ENCODE assay signal across 16 cellular contexts in the genomic region with DNA sequence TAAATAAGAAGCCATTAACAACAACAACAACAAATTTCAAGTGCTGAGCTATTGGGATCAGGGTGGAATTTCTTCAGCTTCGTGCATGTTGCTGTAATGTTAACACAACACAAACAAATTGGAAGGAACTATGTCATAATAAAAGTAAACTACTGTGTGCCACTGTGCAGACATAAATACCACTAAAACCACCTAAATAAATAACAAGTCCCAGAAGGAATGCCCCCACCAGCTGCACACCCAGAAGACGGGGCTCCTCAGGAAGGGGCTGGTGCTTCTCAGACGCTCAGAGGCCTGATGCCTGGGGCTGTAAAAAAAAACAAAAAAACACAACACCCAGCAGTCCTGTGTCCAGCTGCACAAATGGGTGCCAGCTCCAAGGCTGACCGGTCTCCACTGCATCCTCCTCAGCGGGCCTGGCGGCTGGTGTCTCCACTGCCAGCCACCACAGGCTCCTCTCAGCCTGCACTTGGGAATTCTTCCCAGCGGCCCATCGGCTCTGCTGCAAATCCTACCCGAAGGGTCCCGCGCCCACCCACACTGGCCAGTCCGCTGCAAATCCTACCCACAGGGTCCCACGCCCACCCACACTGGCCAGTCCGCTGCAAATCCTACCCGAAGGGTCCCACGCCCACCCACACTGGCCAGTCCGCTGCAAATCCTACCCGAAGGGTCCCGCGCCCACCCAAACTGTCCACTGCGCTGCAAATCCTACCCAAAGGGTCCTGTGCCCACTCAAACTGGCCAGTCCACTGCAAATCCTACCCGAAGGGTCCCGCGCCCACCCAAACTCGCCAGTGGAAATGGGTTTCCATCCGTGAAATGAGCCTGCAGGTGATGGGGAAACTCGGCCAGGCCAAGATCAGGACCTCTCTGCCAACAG. TPM values are rescaled to one million over a fixed set of nuclear protein-coding genes. Genes with fewer than 3 reads are reported as not detected.
DNase-seq lines count a peak whose midpoint lies in the region; ATAC-seq and TF ChIP-seq lines count a peak whose summit lies in the region.
"Had no signal": no experiment of that assay in that cellular context is flagged by ENCODE, and none has a peak within 500 bp of the region (broad histone marks: within the 10 kb centered on the region; RNA-seq: fewer than 3 reads in every experiment).

No MANE protein-coding gene starts in this region.

- peak overlapping the region; percentile 31 for H3K4me3 Mint-ChIP-seq in endothelial cell (ENCODE audit: unreplicated experiment)
- H3K4me3 Mint-ChIP-seq: H9 had no signal

- peaks cover 10% of the 10 kb centered on the region for H3K27me3 Mint-ChIP-seq in endothelial cell (ENCODE audit: unreplicated experiment)
- H3K27me3 Mint-ChIP-seq: IgD-negative memory B cell had no signal

- intact Hi-C loops in cardiac septum (cut with DNase I) (no loop called here), left cardiac atrium (cut with DNase I) (no loop called here), posterior vena cava (cut with DNase I) (no loop called here)

- no peak for TF ChIP-seq CTCF in endothelial cell (IDR thresholded peaks at IDR 0.05; ENCODE audit: unreplicated experiment)

- H3K4me1 Mint-ChIP-seq in endothelial cell (ENCODE audit: unreplicated experiment): no peaks in the 10 kb centered on the region
- H3K4me1 Mint-ChIP-seq: H9, IgD-negative memory B cell had no signal

- peaks cover 29% of the 10 kb centered on the region for H3K36me3 Mint-ChIP-seq in endothelial cell (ENCODE audit: low read depth, unreplicated experiment)

- no peak overlapping the region for H3K27ac Mint-ChIP-seq in endothelial cell (ENCODE audit: unreplicated experiment)

- peaks cover 6% of the 10 kb centered on the region for H3K9me3 Mint-ChIP-seq in endothelial cell (ENCODE audit: unreplicated experiment)

- no peak for ATAC-seq in left cardiac atrium
- no peak for ATAC-seq in GM18520 (IDR thresholded peaks at IDR 0.05; ENCODE audit: unreplicated experiment)
- no peak for ATAC-seq in HG02588 (IDR thresholded peaks at IDR 0.05; ENCODE audit: unreplicated experiment)

- DNase-seq in cardiac septum (ENCODE audit: low spot score): peak; percentile 63
- no peak for DNase-seq in left cardiac atrium
- no peak for DNase-seq in endothelial cell (ENCODE audit: low spot score)
- DNase-seq in posterior vena cava (ENCODE audit: low spot score): peak; percentile 29
- no peak for DNase-seq in cortex of kidney (lab: John Stamatoyannopoulos, UW)
- no peak for DNase-seq in effector CD8-positive, alpha-beta T cell (lab: John Stamatoyannopoulos, UW)
- DNase-seq: 8988T, DMS153, EL, H9, NCI-H1417 treated with DMSO at 0.1 percent for 48 hours, NCI-H2029 treated with DMSO at 0.1 percent for 48 hours, NCI-H510A treated with DMSO at 0.1 percent for 48 hours had no signal

RNA-seq across cellular contexts. Expression of a gene that starts 35.8 kb away (rescaled TPM):
- total RNA-seq in cardiac septum (22.1 TPM), left cardiac atrium (10 to 100 TPM; 14.9 to 15.0 TPM), endothelial cell (ENCODE audit: unreplicated experiment) (30.7 TPM), posterior vena cava (10 to 100 TPM; 12.6 to 16.9 TPM)

RNA-seq across cellular contexts. Expression of a gene that starts 36.4 kb away (rescaled TPM):
- total RNA-seq in cardiac septum: 13.5 TPM
- 10 to 100 TPM; 15.8 to 19.8 TPM for total RNA-seq in left cardiac atrium
- total RNA-seq in endothelial cell (ENCODE audit: unreplicated experiment): 21.7 TPM
- 10 to 100 TPM; 10.1 TPM for total RNA-seq in posterior vena cava

Comparison
In these comparisons a context has a peak if more than half of its experiments do, and no peak if none do; other contexts are left out.
1. DNase-seq: peak in cardiac septum (single experiment) and posterior vena cava (single experiment); none in left cardiac atrium (single experiment), endothelial cell (single experiment), cortex of kidney (single experiment) and effector CD8-positive, alpha-beta T cell (single experiment).